In genomic region chr14:53325176-53325806, GRCh38 we compare ENCODE assay signal across 9 cellular contexts.
DNase-seq lines count a peak whose midpoint lies in the region; TF ChIP-seq lines count a peak whose summit lies in the region.
"Had no signal": no experiment of that assay in that cellular context is flagged by ENCODE, and none has a peak within 500 bp of the region (broad histone marks: within the 10 kb centered on the region; RNA-seq: fewer than 3 reads in every experiment).

No MANE protein-coding gene starts in this region.

- no peaks in the 10 kb centered on the region for H3K9me3 ChIP-seq in neural cell (ENCODE audit: low read length)
- H3K9me3 ChIP-seq: gastroesophageal sphincter had no signal

- TF ChIP-seq CTCF in GM12872 (IDR thresholded peaks at IDR 0.05; ENCODE audit: insufficient read depth, low read depth, low read length) (peak; percentile 35; the same call in 2 of the 3 replicates), neural cell (IDR thresholded peaks at IDR 0.05; ENCODE audit: poor library complexity, severe bottlenecking) (peak; percentile 63)

- TF ChIP-seq EP300 in neural cell (conservative IDR thresholded peaks at IDR 0.05; ENCODE audit: poor library complexity, severe bottlenecking), result no peak

- no peaks in the 10 kb centered on the region for H3K27me3 ChIP-seq in neural cell (ENCODE audit: insufficient read depth, low read depth, low read length)
- H3K27me3 ChIP-seq: gastroesophageal sphincter had no signal

- H3K4me2 ChIP-seq in neural cell (ENCODE audit: low read length), result no peak overlapping the region

- peak; percentile 65 for TF ChIP-seq RAD21 in neural cell (conservative IDR thresholded peaks at IDR 0.05)

- H3K4me3 ChIP-seq in neural cell (ENCODE audit: low read length), result no peak overlapping the region
- H3K4me3 ChIP-seq: gastroesophageal sphincter had no signal

- no peak overlapping the region for H2AFZ ChIP-seq in neural cell (ENCODE audit: low read depth, low read length)

- no peaks in the 10 kb centered on the region for H3K9me2 ChIP-seq in neural cell (ENCODE audit: insufficient read depth, low read length)

- no peaks in the 10 kb centered on the region for H4K20me1 ChIP-seq in neural cell (ENCODE audit: insufficient read depth)

- H3K9ac ChIP-seq in neural cell (ENCODE audit: low read length), result no peak overlapping the region

- DNase-seq in NCI-H1694 (lab: John Stamatoyannopoulos, UW) (peak; percentile 34), caudate nucleus (lab: John Stamatoyannopoulos, UW) (no peak), CD1c-positive myeloid dendritic cell (ENCODE audit: extremely low spot score) (no peak), activated T-cell treated with anti-CD3 and anti-CD28 coated beads for 4 hours (no peak), NCI-H1417 treated with DMSO at 0.1 percent for 48 hours (lab: John Stamatoyannopoulos, UW) (no peak)
- no peak for DNase-seq in stimulated activated CD4-positive, alpha-beta T cell treated with anti-CD3 and anti-CD28 coated beads, Interleukin-1b, Interleukin-23, amount 100 ng/mL, for 48 hours

- no peaks in the 10 kb centered on the region for H3K79me2 ChIP-seq in neural cell (replicated peaks; ENCODE audit: insufficient read depth, low read length)

- H3F3A ChIP-seq in neural cell (ENCODE audit: insufficient read depth, low read length, poor library complexity, severe bottlenecking), result no peaks in the 10 kb centered on the region

- no peaks in the 10 kb centered on the region for H3K36me3 ChIP-seq in neural cell (ENCODE audit: insufficient read depth, low read length)
- H3K36me3 ChIP-seq: gastroesophageal sphincter had no signal

- H3K27ac ChIP-seq in caudate nucleus (ENCODE audit: low read depth, low read length) (peak overlapping the region; percentile 41), neural cell (ENCODE audit: low read length) (no peak overlapping the region)
- H3K27ac ChIP-seq: gastroesophageal sphincter had no signal

TF ChIP-seq in neural cell, 6 proteins besides CTCF, POLR2A, EP300 and RAD21:
- TF ChIP-seq POLR2AphosphoS5 (IDR thresholded peaks at IDR 0.05) (no peak), TAF1 (IDR thresholded peaks at IDR 0.05; ENCODE audit: low read depth) (no peak), MXI1 (conservative IDR thresholded peaks at IDR 0.05; ENCODE audit: poor library complexity, severe bottlenecking) (no peak), REST (IDR thresholded peaks at IDR 0.05; ENCODE audit: borderline replicate concordance) (no peak), SMC3 (conservative IDR thresholded peaks at IDR 0.05; ENCODE audit: poor library complexity) (peak; percentile 40), EZH2 (IDR thresholded peaks at IDR 0.05; ENCODE audit: borderline replicate concordance, insufficient read depth, low read length, poor library complexity, severe bottlenecking) (no peak)
